ENCODE assay signal across 32 cellular contexts in genomic region chr5:90563161-90563560, GRCh38. TPM values are rescaled to one million over a fixed set of nuclear protein-coding genes. Genes with fewer than 3 reads are reported as not detected.
DNase-seq lines count a peak whose midpoint lies in the region; ATAC-seq, FAIRE-seq and TF ChIP-seq lines count a peak whose summit lies in the region.
"Had no signal": no experiment of that assay in that cellular context is flagged by ENCODE, and none has a peak within 500 bp of the region (broad histone marks: within the 10 kb centered on the region; RNA-seq: fewer than 3 reads in every experiment).

No MANE protein-coding gene starts in this region.

- H3K27ac Mint-ChIP-seq in H9 = peak overlapping the region in 2 of 3 experiments; percentile 94 to 97; a peak in 4 of 7 replicates
- H3K27ac Mint-ChIP-seq: activated naive CD4-positive, alpha-beta T cell treated with anti-CD3 and anti-CD28 coated beads, Interleukin-2, amount 10 ng/mL, durations not matched to agents 7 days and 5 days; activated T-helper 17 cell treated with anti-CD3 and anti-CD28 coated beads, Interleukin-2, amount 50 U/mL, for 72 hours; CD8-positive, alpha-beta memory T cell; naive B cell; type B pancreatic cell had no signal

- H2BK120ac ChIP-seq in H9 (ENCODE audit: low read depth, low read length, poor library complexity, severe bottlenecking) = no peak overlapping the region

- no peak overlapping the region for H2BK15ac ChIP-seq in H9 (ENCODE audit: low read depth, low read length)

- H3K36me3 ChIP-seq in K562 (ENCODE audit: control insufficient read depth, insufficient read depth, low read length) (no peaks in the 10 kb centered on the region), tibial nerve (no peaks in the 10 kb centered on the region)
- H3K36me3 ChIP-seq: gastrocnemius medialis, lower lobe of right lung, prostate gland, sigmoid colon, SJSA1 had no signal

- H2AFZ ChIP-seq in H9 (ENCODE audit: low read length) (no peak overlapping the region), K562 (ENCODE audit: low read depth, low read length) (no peak overlapping the region)

- CTCF ChIA-PET in K562 (lab: Yijun Ruan, JAX; ENCODE audit: low intra/inter-chr PET ratio) = no interaction called here

- H4K20me1 ChIP-seq in H9 (ENCODE audit: control insufficient read depth, insufficient read depth, insufficient read length) (no peaks in the 10 kb centered on the region), K562 (replicated peaks; ENCODE audit: control insufficient read depth, insufficient read depth, low read length) (no peaks in the 10 kb centered on the region)

- no peak overlapping the region for H2BK5ac ChIP-seq in H9 (ENCODE audit: insufficient read length, low read length)

- H4K8ac ChIP-seq in H9 (replicated peaks; ENCODE audit: insufficient read length, low read depth, low read length) = no peak overlapping the region

- H3K23ac ChIP-seq in H9 (ENCODE audit: insufficient read length, low read depth, low read length) = no peak overlapping the region

- peak overlapping the region; percentile 69 for H3K4me2 ChIP-seq in H9 (ENCODE audit: insufficient read depth, insufficient read length, low read length)
- no peak overlapping the region; the same call in none of the 2 replicates for H3K4me2 ChIP-seq in K562 (ENCODE audit: insufficient read depth, low read length)

- peak overlapping the region; percentile 72 for H3K27ac ChIP-seq in H9 (ENCODE audit: insufficient read length, low read depth, low read length)
- no peak overlapping the region for H3K27ac ChIP-seq in K562 (ENCODE audit: extremely low read depth, low read depth, low read length)
- H3K27ac ChIP-seq in tibial nerve = no peak overlapping the region
- H3K27ac ChIP-seq: gastrocnemius medialis, lower lobe of right lung, prostate gland, sigmoid colon, SJSA1 had no signal

- DNase-seq in D721Med (ENCODE audit: insufficient read length, low spot score) = no peak
- DNase-seq in H9 = no peak
- peak; percentile 86 to 87 for DNase-seq in NCI-H524 (lab: John Stamatoyannopoulos, UW)
- DNase-seq in K562 (ENCODE audit: extremely low read depth in 1 of 4, low spot score in 3 of 4) = no peak
- no peak for DNase-seq in tibial nerve (ENCODE audit: low spot score in 2 of 2)
- DNase-seq in NK-92 (lab: John Stamatoyannopoulos, UW; ENCODE audit: unreplicated experiment) = no peak
- DNase-seq: activated CD4-positive, alpha-beta T cell treated with anti-CD3 and anti-CD28 coated beads for 4 hours; activated naive CD4-positive, alpha-beta T cell treated with anti-CD3 and anti-CD28 coated beads, Interleukin-2, amount 10 ng/mL, durations not matched to agents 7 days and 5 days; amygdala; CD8-positive, alpha-beta memory T cell; DMS153; gastrocnemius medialis; H7; IMR-90; kidney glomerular epithelial cell; lower lobe of right lung; midbrain; naive B cell; NCI-H2029 treated with DMSO at 0.1 percent for 48 hours; RPMI8226; sigmoid colon; stimulated activated CD4-positive, alpha-beta T cell treated with anti-CD3 and anti-CD28 coated beads, Interleukin-4, amount 100 ng/mL, for 24 hours; T-helper 9 cell had no signal

- no peak overlapping the region for H3K14ac ChIP-seq in H9 (ENCODE audit: insufficient read depth, low read length)

- H3K23me2 ChIP-seq in H9 (ENCODE audit: insufficient read length, low read depth, low read length, poor library complexity, severe bottlenecking) = no peaks in the 10 kb centered on the region

- no peak overlapping the region for H3T11ph ChIP-seq in H9 (ENCODE audit: low read length)

- H3K27me3 Mint-ChIP-seq in H9 (ENCODE audit: low read depth) = no peaks in the 10 kb centered on the region

- no peak for TF ChIP-seq RAD21 in K562 (CRISPR knock-in tag; conservative IDR thresholded peaks at IDR 0.05 in 1 of 2, IDR thresholded peaks at IDR 0.05 in 1 of 2)

- no peak for TF ChIP-seq EP300 in K562 (IDR thresholded peaks at IDR 0.05; ENCODE audit: low read length)
- no peak for TF ChIP-seq EP300 in tibial nerve (IDR thresholded peaks at IDR 0.05)

- peak overlapping the region in 1 of 2 experiments; percentile 93; a peak in 2 of 5 replicates for H3K4me3 Mint-ChIP-seq in H9
- H3K4me3 Mint-ChIP-seq: activated naive CD4-positive, alpha-beta T cell treated with anti-CD3 and anti-CD28 coated beads, Interleukin-2, amount 10 ng/mL, durations not matched to agents 7 days and 5 days; activated T-helper 17 cell treated with anti-CD3 and anti-CD28 coated beads, Interleukin-2, amount 50 U/mL, for 72 hours; CD8-positive, alpha-beta memory T cell; naive B cell; type B pancreatic cell had no signal

- H3K9ac ChIP-seq in H9 (ENCODE audit: extremely low read depth, insufficient read length, low read length) (no peak overlapping the region), K562 (ENCODE audit: insufficient read depth in 1 of 2, low read depth in 2 of 2, low read length in 2 of 2) (no peak overlapping the region)

- no peaks in the 10 kb centered on the region for H3K9me3 ChIP-seq in H9 (ENCODE audit: control insufficient read depth, low read depth, low read length)
- no peaks in the 10 kb centered on the region for H3K9me3 ChIP-seq in K562 (replicated peaks; ENCODE audit: control insufficient read depth, insufficient read depth, low read depth, low read length)
- H3K9me3 ChIP-seq in tibial nerve = no peaks in the 10 kb centered on the region
- H3K9me3 ChIP-seq: gastrocnemius medialis, lower lobe of right lung, prostate gland, sigmoid colon, SJSA1 had no signal

- no peak overlapping the region for H3K18ac ChIP-seq in H9 (ENCODE audit: insufficient read length, low read depth, low read length)

- 0 out of 3 replicates have a peak, but pooled peaks have one; percentile 1 for ATAC-seq in K562
- no peak for ATAC-seq in esophagus mucosa
- no peak for ATAC-seq in GM21390 (IDR thresholded peaks at IDR 0.05; ENCODE audit: unreplicated experiment)
- ATAC-seq: activated T-helper 17 cell treated with anti-CD3 and anti-CD28 coated beads, Interleukin-2, amount 50 U/mL, for 72 hours; gastrocnemius medialis; lower lobe of right lung had no signal

- in situ Hi-C loops in K562 (cut with MboI) = no loop called here

- intact Hi-C loops in K562 (cut with micrococcal nuclease) = no loop called here

- whole genome bisulfite sequencing in H9 (ENCODE audit: extremely low coverage, insufficient read length, low lambda C conversion rate) = no CpG with 5 or more reads among the region's 1 CpG
- WGBS in K562 (ENCODE audit: insufficient coverage, low coverage, missing lambda C conversion rate) = 0% methylated on average over 1 of the region's 1 CpG
- 32 to 40% methylated on average over 1 of the region's 1 CpG for WGBS in tibial nerve, 2 donors

- POLR2A ChIA-PET in K562 (lab: Yijun Ruan, JAX) = interaction anchor here (1.2 to 1.9 kb wide), 2 partner anchors 11 to 50 kb away, joined by 3 to 6 read pairs; no protein-coding TSS in a partner anchor

- H3K4me3 ChIP-seq in K562 = no peak overlapping the region
- H3K4me3 ChIP-seq in tibial nerve = no peak overlapping the region
- H3K4me3 ChIP-seq: gastrocnemius medialis, lower lobe of right lung, prostate gland, sigmoid colon, SJSA1 had no signal

- no peak overlapping the region for H2AK5ac ChIP-seq in H9 (ENCODE audit: insufficient read length, low read length)

- peaks cover 5 to 28% (median 27%) of the 10 kb centered on the region in 3 experiments; a peak in 6 of 7 replicates for H3K36me3 Mint-ChIP-seq in H9 (ENCODE audit: insufficient read depth in 1 of 3, low read depth in 3 of 3)
- H3K36me3 Mint-ChIP-seq: activated naive CD4-positive, alpha-beta T cell treated with anti-CD3 and anti-CD28 coated beads, Interleukin-2, amount 10 ng/mL, durations not matched to agents 7 days and 5 days; naive B cell had no signal

- no peak overlapping the region for H4K91ac ChIP-seq in H9 (ENCODE audit: insufficient read length, low read depth, low read length)

- no peak overlapping the region for H4K5ac ChIP-seq in H9 (ENCODE audit: insufficient read length, low read depth, low read length)

- H2BK20ac ChIP-seq in H9 (ENCODE audit: low read depth, low read length, poor library complexity, severe bottlenecking) = no peak overlapping the region

- H3K4me1 Mint-ChIP-seq in H9 = peaks cover 56 to 61% of the 10 kb centered on the region in 2 experiments

- TF ChIP-seq CTCF in D721Med (IDR thresholded peaks at IDR 0.05; ENCODE audit: insufficient read depth, missing control alignments) = no peak
- no peak for TF ChIP-seq CTCF in H9 (conservative IDR thresholded peaks at IDR 0.05)
- no peak for TF ChIP-seq CTCF in K562 (IDR thresholded peaks at IDR 0.05 in 2 of 3, conservative IDR thresholded peaks at IDR 0.05 in 1 of 3; ENCODE audit: insufficient read depth in 2 of 3, low read depth in 1 of 3, low read length in 3 of 3)
- TF ChIP-seq CTCF in tibial nerve (IDR thresholded peaks at IDR 0.05) = no peak

- no peak for TF ChIP-seq POLR2A in K562 (conservative IDR thresholded peaks at IDR 0.05)
- no peak for TF ChIP-seq POLR2A in tibial nerve (IDR thresholded peaks at IDR 0.05)

- H3K9me1 ChIP-seq in K562 (ENCODE audit: control insufficient read depth, insufficient read depth, low read length) = no peaks in the 10 kb centered on the region

- H2BK12ac ChIP-seq in H9 (ENCODE audit: insufficient read length, low read depth, low read length) = no peak overlapping the region

- no TSS peak for BruUV-seq in K562 (replicated peaks; lab: Mats Ljungman, UMichigan)

- H3K79me2 ChIP-seq in H9 (ENCODE audit: insufficient read depth, low read length) (peaks cover 23% of the 10 kb centered on the region; the same call in 1 of the 2 replicates), K562 (ENCODE audit: control insufficient read depth, insufficient read depth, low read length) (peaks cover 64% of the 10 kb centered on the region)

- H3K4ac ChIP-seq in H9 (ENCODE audit: low read depth, low read length) = no peak overlapping the region

- no peaks in the 10 kb centered on the region for H3K79me1 ChIP-seq in H9 (ENCODE audit: insufficient read depth, low read depth, low read length, poor library complexity, severe bottlenecking)

- H3K4me1 ChIP-seq in H9 (ENCODE audit: insufficient read depth, low read length) (peaks cover 7% of the 10 kb centered on the region; the same call in 1 of the 2 replicates), K562 (replicated peaks in 1 of 2; ENCODE audit: control insufficient read depth in 2 of 2, insufficient read depth in 2 of 2, low read length in 2 of 2) (peaks cover 0 to 10% of the 10 kb centered on the region in 2 experiments; a peak in 2 of 5 replicates), tibial nerve (peaks cover 0 to 11% (median 3%) of the 10 kb centered on the region in 4 donors)
- H3K4me1 ChIP-seq: prostate gland had no signal

- H3K27me3 ChIP-seq in H9 (ENCODE audit: insufficient read depth, low read length) (no peaks in the 10 kb centered on the region), K562 (ENCODE audit: control insufficient read depth in 2 of 2, insufficient read depth in 2 of 2, low read length in 2 of 2) (no peaks in the 10 kb centered on the region), tibial nerve (peaks cover 0 to 33% of the 10 kb centered on the region in 2 donors)

- peaks cover 25 to 32% of the 10 kb centered on the region in 2 experiments for H3K9me3 Mint-ChIP-seq in H9
- H3K9me3 Mint-ChIP-seq: activated naive CD4-positive, alpha-beta T cell treated with anti-CD3 and anti-CD28 coated beads, Interleukin-2, amount 10 ng/mL, durations not matched to agents 7 days and 5 days; activated T-helper 17 cell treated with anti-CD3 and anti-CD28 coated beads, Interleukin-2, amount 50 U/mL, for 72 hours; CD8-positive, alpha-beta memory T cell; type B pancreatic cell had no signal

- FAIRE-seq in D721Med (lab: Jason Lieb, UNC) (peak; percentile 95), K562 (lab: Jason Lieb, UNC) (peak; percentile 19)
- FAIRE-seq: G401.6 had no signal

- H3K56ac ChIP-seq in H9 (ENCODE audit: insufficient read length, low read depth, low read length) = no peak overlapping the region

RNA-seq across cellular contexts. Expression of gene ADGRV1, which starts 4.6 kb away (rescaled TPM):
- total RNA-seq in H9 (2021) (55.4 and 64.8 TPM in 2 replicates), K562 (2014; rRNA removed) (71.6 and 75.0 TPM in 2 replicates), K562 (2014; rRNA removed; fragmentation: Illumina TruSeq; extraction: Trizol) (156 and 170 TPM in 2 replicates), K562 (2015; rRNA removed; fragmentation: Illumina TruSeq; extraction: Trizol) (101 and 111 TPM in 2 replicates), K562 (2021) (70.6 and 73.7 TPM in 2 replicates), tibial nerve (1 to 10 TPM in 2 of 4 donors, under 1 TPM in 2; 0.39 to 1.9 (median 1.00) TPM), esophagus mucosa (3.7 TPM)
- total RNA-seq in K562 (2011; cell fraction: chromatin; rRNA removed; ENCODE audit: low replicate concordance) = 426 and 1,792 TPM in 2 replicates
- 167 and 305 TPM in 2 replicates for total RNA-seq in K562 (2011; cell fraction: nucleolus; rRNA removed)
- 499 and 612 TPM in 2 replicates for total RNA-seq in K562 (2011; cell fraction: nucleoplasm; rRNA removed)
- polyA plus RNA-seq in K562 (2011; rRNA removed) (49.6 and 58.2 TPM in 2 replicates), K562 (2014; fragmentation: Illumina TruSeq; extraction: Trizol) (45.6 and 47.5 TPM in 2 replicates), K562 (2014; fragmentation: Nextera tagmentation; extraction: Ambion mirVana) (10 to 100 TPM; 21.7 to 24.5 TPM), K562 (2014; rRNA removed) (50.7 and 51.8 TPM in 2 replicates)
- 18.0 and 26.3 TPM in 2 replicates for polyA plus RNA-seq in K562 (2011; cell fraction: cytosol; rRNA removed)
- polyA plus RNA-seq in K562 (2011; cell fraction: nucleus; rRNA removed) = 135 and 146 TPM in 2 replicates
- polyA plus RNA-seq in K562 (2012) = 34.1 and 37.7 TPM in 2 replicates
- 318 and 333 TPM in 2 replicates for polyA minus RNA-seq in K562 (2011; rRNA and poly(A)+ RNA removed)
- polyA minus RNA-seq in K562 (2011; cell fraction: cytosol; rRNA and poly(A)+ RNA removed) = 24.5 and 45.3 TPM in 2 replicates
- polyA minus RNA-seq in K562 (2011; cell fraction: nucleus; rRNA and poly(A)+ RNA removed) = 512 and 599 TPM in 2 replicates
- total RNA-seq: OCI-LY7, subcutaneous adipose tissue had no signal
- polyA plus RNA-seq: CD8-positive, alpha-beta memory T cell; IMR-90 had no signal

RNA-seq across cellular contexts. Expression of gene LYSMD3, which starts 33.8 kb away (rescaled TPM):
- total RNA-seq in H9 (2021) (14.0 and 16.5 TPM in 2 replicates), K562 (2014; rRNA removed) (11.7 TPM in 2 replicates), K562 (2014; rRNA removed; fragmentation: Illumina TruSeq; extraction: Trizol) (23.3 and 30.3 TPM in 2 replicates), K562 (2015; rRNA removed; fragmentation: Illumina TruSeq; extraction: Trizol) (17.5 and 20.7 TPM in 2 replicates), K562 (2021) (21.1 and 21.9 TPM in 2 replicates), tibial nerve (10 to 100 TPM; 12.4 to 16.0 (median 14.4) TPM), esophagus mucosa (7.3 TPM)
- total RNA-seq in K562 (2011; cell fraction: chromatin; rRNA removed; ENCODE audit: low replicate concordance) = 8.0 and 49.3 TPM in 2 replicates
- total RNA-seq in K562 (2011; cell fraction: nucleolus; rRNA removed) = 4.8 and 6.4 TPM in 2 replicates
- 15.0 and 31.4 TPM in 2 replicates for total RNA-seq in K562 (2011; cell fraction: nucleoplasm; rRNA removed)
- polyA plus RNA-seq in K562 (2011; rRNA removed) (35.1 and 42.3 TPM in 2 replicates), K562 (2014; fragmentation: Illumina TruSeq; extraction: Trizol) (21.2 and 25.0 TPM in 2 replicates), K562 (2014; fragmentation: Nextera tagmentation; extraction: Ambion mirVana) (10 to 100 TPM in 1 of 2 experiments, 1 to 10 TPM in 1; 9.5 to 19.2 TPM), K562 (2014; rRNA removed) (16.5 and 17.6 TPM in 2 replicates)
- polyA plus RNA-seq in K562 (2011; cell fraction: cytosol; rRNA removed) = 4.8 and 14.0 TPM in 2 replicates
- polyA plus RNA-seq in K562 (2011; cell fraction: nucleus; rRNA removed) = 8.2 and 12.3 TPM in 2 replicates
- polyA plus RNA-seq in K562 (2012) = 15.0 and 18.3 TPM in 2 replicates
- polyA minus RNA-seq in K562 (2011; rRNA and poly(A)+ RNA removed) = 61.9 and 70.0 TPM in 2 replicates
- polyA minus RNA-seq in K562 (2011; cell fraction: cytosol; rRNA and poly(A)+ RNA removed) = 16.2 and 17.2 TPM in 2 replicates
- polyA minus RNA-seq in K562 (2011; cell fraction: nucleus; rRNA and poly(A)+ RNA removed) = 10.4 and 21.7 TPM in 2 replicates

Comparison
In these comparisons a context has a peak if more than half of its experiments do, and no peak if none do; other contexts are left out.
1. DNase-seq: peak in NCI-H524 (2 of 2); none in D721Med (single experiment), H9 (single experiment), K562 (0 of 4), tibial nerve (0 of 2) and NK-92 (single experiment).
2. RNA of gene ADGRV1, which starts 4.6 kb away (total RNA-seq): 70.6 to 1,792 TPM in K562 and 55.4 to 64.8 TPM in H9; 3.7 TPM in esophagus mucosa (single experiment) and 0.39 to 1.9 TPM in tibial nerve; every median in the first group is over 10 times any median in the second.